ENCODE assay signal across 1 cellular context in genomic region chr7:156620246-156620775, GRCh38.
TF ChIP-seq lines count a peak whose summit lies in the region.

No MANE protein-coding gene starts in this region.

TF ChIP-seq in H1, 55 proteins besides CTCF, POLR2A, EP300 and RAD21:
- no peak for TF ChIP-seq SAP30 (IDR thresholded peaks at IDR 0.05; ENCODE audit: insufficient read depth, insufficient replicate concordance, low read length)
- no peak for TF ChIP-seq POU5F1 (IDR thresholded peaks at IDR 0.05; ENCODE audit: low read depth, low read length)
- no peak for TF ChIP-seq RBBP5 (IDR thresholded peaks at IDR 0.05; ENCODE audit: borderline replicate concordance, low read depth, low read length)
- TF ChIP-seq TEAD4 (IDR thresholded peaks at IDR 0.05; ENCODE audit: low read depth, low read length) = peak; percentile 25; the same call in 1 of the 2 replicates
- TF ChIP-seq CHD2 (IDR thresholded peaks at IDR 0.05; ENCODE audit: low read length) = no peak
